1 cellular context compared by ENCODE assay signal in genomic region chr16:83898463-83899271, GRCh38.
TF ChIP-seq lines count a peak whose summit lies in the region.

TSS of gene MLYCD (plus strand) at chr16:83899115. CDS start at chr16:83899145, 30 bp downstream.

TF ChIP-seq in H1, 55 proteins besides CTCF, POLR2A, EP300 and RAD21 (continued from another document):
- TF ChIP-seq TBP (IDR thresholded peaks at IDR 0.05; ENCODE audit: low read depth, low read length), result peak; percentile 38; the same call in 1 of the 2 replicates
- TF ChIP-seq POLR2AphosphoS5 (IDR thresholded peaks at IDR 0.05; ENCODE audit: low read depth, low read length), result peak; percentile 20; the same call in 1 of the 2 replicates
- TF ChIP-seq SAP30 (IDR thresholded peaks at IDR 0.05; ENCODE audit: insufficient read depth, insufficient replicate concordance, low read length), result no peak
TF ChIP-seq in H1: peak in this region for 7.
